ENCODE assay signal across 8 cellular contexts in genomic region chr17:49223517-49224197, GRCh38. TPM values are rescaled to one million over a fixed set of nuclear protein-coding genes. Genes with fewer than 3 reads are reported as not detected.
DNase-seq lines count a peak whose midpoint lies in the region; ATAC-seq and TF ChIP-seq lines count a peak whose summit lies in the region.

No MANE protein-coding gene starts in this region.

- H3K9ac ChIP-seq in SU-DHL-6 (ENCODE audit: low read length) (peak overlapping the region; percentile 9; the same call in 1 of the 2 replicates), smooth muscle cell (ENCODE audit: low read depth) (no peak overlapping the region)

- peaks cover 38% of the 10 kb centered on the region for H3K4me1 Mint-ChIP-seq in activated naive CD8-positive, alpha-beta T cell treated with anti-CD3 and anti-CD28 coated beads, Interleukin-2, amount 50 U/mL, for 24 hours

- no peaks in the 10 kb centered on the region for H3K79me2 ChIP-seq in SU-DHL-6 (ENCODE audit: insufficient read depth, low read length)
- H3K79me2 ChIP-seq in hepatocyte: no peaks in the 10 kb centered on the region
- H3K79me2 ChIP-seq in smooth muscle cell (ENCODE audit: low read depth): no peaks in the 10 kb centered on the region

- H3K27me3 ChIP-seq in SU-DHL-6 (ENCODE audit: low read length): no peaks in the 10 kb centered on the region
- H3K27me3 ChIP-seq in hepatocyte: peaks cover 59% of the 10 kb centered on the region
- peaks cover 41% of the 10 kb centered on the region for H3K27me3 ChIP-seq in smooth muscle cell (ENCODE audit: low read depth)

- 4% methylated on average over 28 of the region's 31 CpGs for WGBS in hepatocyte (ENCODE audit: low lambda C conversion rate, missing lambda C conversion rate)
- 12% methylated on average over 31 of the region's 31 CpGs for WGBS in smooth muscle cell (ENCODE audit: low lambda C conversion rate)

- no peaks in the 10 kb centered on the region for H3K9me3 Mint-ChIP-seq in activated naive CD8-positive, alpha-beta T cell treated with anti-CD3 and anti-CD28 coated beads, Interleukin-2, amount 50 U/mL, for 24 hours

- ATAC-seq in activated naive CD8-positive, alpha-beta T cell treated with anti-CD3 and anti-CD28 coated beads, Interleukin-2, amount 50 U/mL, for 24 hours: peak; percentile 26
- ATAC-seq in HG03520 (IDR thresholded peaks at IDR 0.05; ENCODE audit: unreplicated experiment): no peak

- H3K4me1 ChIP-seq in hepatocyte (ENCODE audit: insufficient read depth): peaks cover 11% of the 10 kb centered on the region
- peaks cover 9% of the 10 kb centered on the region for H3K4me1 ChIP-seq in smooth muscle cell (ENCODE audit: low read depth)

- peak; percentile 86 for TF ChIP-seq CTCF in AG09319 (IDR thresholded peaks at IDR 0.05; ENCODE audit: low read depth, low read length)
- TF ChIP-seq CTCF in SU-DHL-6 (IDR thresholded peaks at IDR 0.05; ENCODE audit: insufficient read depth, low read length, poor library complexity, severe bottlenecking): peak; percentile 91
- peak; percentile 80 for TF ChIP-seq CTCF in hepatocyte (IDR thresholded peaks at IDR 0.05; ENCODE audit: poor library complexity)
- peak; percentile 84 for TF ChIP-seq CTCF in smooth muscle cell (IDR thresholded peaks at IDR 0.05; ENCODE audit: borderline replicate concordance, insufficient read depth, poor library complexity, severe bottlenecking)

- peaks cover 11% of the 10 kb centered on the region for H3K36me3 Mint-ChIP-seq in activated naive CD8-positive, alpha-beta T cell treated with anti-CD3 and anti-CD28 coated beads, Interleukin-2, amount 50 U/mL, for 24 hours (ENCODE audit: low read depth)

- H3K27ac Mint-ChIP-seq in activated naive CD8-positive, alpha-beta T cell treated with anti-CD3 and anti-CD28 coated beads, Interleukin-2, amount 50 U/mL, for 24 hours: no peak overlapping the region

- peaks cover 6% of the 10 kb centered on the region; the same call in 1 of the 2 replicates for H3F3A ChIP-seq in SU-DHL-6 (ENCODE audit: insufficient read depth)
- no peaks in the 10 kb centered on the region for H3F3A ChIP-seq in smooth muscle cell (ENCODE audit: low read depth)

- H4K20me1 ChIP-seq in SU-DHL-6 (ENCODE audit: low read depth, low read length) (no peaks in the 10 kb centered on the region), hepatocyte (ENCODE audit: insufficient read depth, poor library complexity, severe bottlenecking) (no peaks in the 10 kb centered on the region), smooth muscle cell (ENCODE audit: low read depth) (no peaks in the 10 kb centered on the region)

- CTCF ChIA-PET in HEK293T (lab: Yijun Ruan, JAX): interaction anchor here (1.3 kb wide), 1 partner anchor 67 kb away, joined by 5 read pairs; no protein-coding TSS in a partner anchor

- H2AFZ ChIP-seq in SU-DHL-6 (ENCODE audit: low read depth, low read length, severe bottlenecking) (no peak overlapping the region), hepatocyte (no peak overlapping the region), smooth muscle cell (ENCODE audit: low read depth) (no peak overlapping the region)

- H3K9me3 ChIP-seq in SU-DHL-6 (ENCODE audit: insufficient read depth, low read length) (no peaks in the 10 kb centered on the region), hepatocyte (ENCODE audit: low read depth) (no peaks in the 10 kb centered on the region), smooth muscle cell (replicated peaks; ENCODE audit: low read depth) (no peaks in the 10 kb centered on the region)

- peak overlapping the region; percentile 35 for H3K4me3 ChIP-seq in SU-DHL-6 (ENCODE audit: insufficient read depth, low read length, poor library complexity, severe bottlenecking)
- no peak overlapping the region for H3K4me3 ChIP-seq in hepatocyte
- peak overlapping the region; percentile 30 for H3K4me3 ChIP-seq in smooth muscle cell

- peak overlapping the region; percentile 48 for H3K4me2 ChIP-seq in SU-DHL-6 (ENCODE audit: low read depth, low read length, poor library complexity, severe bottlenecking)
- H3K4me2 ChIP-seq in hepatocyte: peak overlapping the region; percentile 77
- H3K4me2 ChIP-seq in smooth muscle cell: peak overlapping the region; percentile 73

- H3K9me2 ChIP-seq in SU-DHL-6 (replicated peaks; ENCODE audit: insufficient read depth, low read length) (no peaks in the 10 kb centered on the region), hepatocyte (replicated peaks; ENCODE audit: insufficient read depth) (no peaks in the 10 kb centered on the region)

- no peak for DNase-seq in AG09319 (ENCODE audit: extremely low read depth, low read depth)
- DNase-seq in HEK293T (ENCODE audit: extremely low spot score): peak; percentile 76
- peak; percentile 84 for DNase-seq in activated naive CD8-positive, alpha-beta T cell treated with anti-CD3 and anti-CD28 coated beads, Interleukin-2, amount 50 U/mL, for 24 hours
- peak; percentile 57 for DNase-seq in hepatocyte (ENCODE audit: low spot score)
- peak; percentile 22 for DNase-seq in smooth muscle cell (lab: John Stamatoyannopoulos, UW; ENCODE audit: unreplicated experiment)
- no peak for DNase-seq in NCI-H1436 (lab: John Stamatoyannopoulos, UW)

- POLR2A ChIA-PET in HEK293T (lab: Yijun Ruan, JAX): no interaction called here

- no peak overlapping the region for H3K27ac ChIP-seq in SU-DHL-6 (ENCODE audit: low read depth, low read length)
- no peak overlapping the region for H3K27ac ChIP-seq in hepatocyte
- no peak overlapping the region for H3K27ac ChIP-seq in smooth muscle cell (ENCODE audit: low read depth)

- H3K27me3 Mint-ChIP-seq in activated naive CD8-positive, alpha-beta T cell treated with anti-CD3 and anti-CD28 coated beads, Interleukin-2, amount 50 U/mL, for 24 hours: peaks cover 19% of the 10 kb centered on the region

- H3K36me3 ChIP-seq in SU-DHL-6 (ENCODE audit: low read length) (no peaks in the 10 kb centered on the region), hepatocyte (replicated peaks; ENCODE audit: insufficient read depth, low read depth) (no peaks in the 10 kb centered on the region), smooth muscle cell (ENCODE audit: low read depth) (no peaks in the 10 kb centered on the region)

- H3K4me3 Mint-ChIP-seq in activated naive CD8-positive, alpha-beta T cell treated with anti-CD3 and anti-CD28 coated beads, Interleukin-2, amount 50 U/mL, for 24 hours: peak overlapping the region; percentile 61

TF ChIP-seq in HEK293T, 16 proteins besides CTCF, POLR2A, EP300 and RAD21:
- TF ChIP-seq NFRKB (IDR thresholded peaks at IDR 0.05): no peak
- no peak for TF ChIP-seq TARDBP (IDR thresholded peaks at IDR 0.05)
- no peak for TF ChIP-seq CTBP1 (IDR thresholded peaks at IDR 0.05; ENCODE audit: borderline replicate concordance)
- TF ChIP-seq HDGF (IDR thresholded peaks at IDR 0.05; ENCODE audit: borderline replicate concordance): no peak
- TF ChIP-seq LEF1 (IDR thresholded peaks at IDR 0.05; ENCODE audit: borderline replicate concordance): no peak
- no peak for TF ChIP-seq SP1 (IDR thresholded peaks at IDR 0.05)

RNA-seq across cellular contexts. Expression of gene PHOSPHO1, which starts 6.9 kb away (rescaled TPM):
- total RNA-seq in hepatocyte: not detected in 2 replicates
- 0.54 TPM in 1 of 2 replicates, not detected in the other for polyA plus RNA-seq in hepatocyte
- total RNA-seq in smooth muscle cell: 3.0 and 4.1 TPM in 2 replicates
- 4.2 and 8.7 TPM in 2 replicates for polyA plus RNA-seq in smooth muscle cell

RNA-seq across cellular contexts. Expression of gene ABI3, which starts 13.2 kb away (rescaled TPM):
- 0.13 and 0.52 TPM in 2 replicates for total RNA-seq in hepatocyte
- 0.29 and 0.43 TPM in 2 replicates for polyA plus RNA-seq in hepatocyte
- 0.22 and 1.9 TPM in 2 replicates for total RNA-seq in smooth muscle cell
- polyA plus RNA-seq in smooth muscle cell: 0.67 and 1.7 TPM in 2 replicates

RNA-seq across cellular contexts. Expression of gene GNGT2, which starts 13.3 kb away (rescaled TPM):
- 0.96 TPM in 1 of 2 replicates, not detected in the other for total RNA-seq in hepatocyte
- 0.92 TPM in 1 of 2 replicates, not detected in the other for polyA plus RNA-seq in hepatocyte
- total RNA-seq in smooth muscle cell: 0.81 TPM in 1 of 2 replicates, not detected in the other
- polyA plus RNA-seq in smooth muscle cell: 0.44 and 0.75 TPM in 2 replicates

Comparison
In these comparisons a context has a peak if more than half of its experiments do, and no peak if none do; other contexts are left out.
1. DNase-seq: peak in HEK293T (single experiment), activated naive CD8-positive, alpha-beta T cell treated with anti-CD3 and anti-CD28 coated beads, Interleukin-2, amount 50 U/mL, for 24 hours (single experiment), hepatocyte (single experiment) and smooth muscle cell (single experiment); none in AG09319 (single experiment) and NCI-H1436 (single experiment).
2. Peak in every context shown above with its lines, with median percentiles within 50 percentile points of each other: CTCF ChIP-seq and H3K4me2 ChIP-seq.